ENCODE assay signal across 21 cellular contexts in the genomic region with DNA sequence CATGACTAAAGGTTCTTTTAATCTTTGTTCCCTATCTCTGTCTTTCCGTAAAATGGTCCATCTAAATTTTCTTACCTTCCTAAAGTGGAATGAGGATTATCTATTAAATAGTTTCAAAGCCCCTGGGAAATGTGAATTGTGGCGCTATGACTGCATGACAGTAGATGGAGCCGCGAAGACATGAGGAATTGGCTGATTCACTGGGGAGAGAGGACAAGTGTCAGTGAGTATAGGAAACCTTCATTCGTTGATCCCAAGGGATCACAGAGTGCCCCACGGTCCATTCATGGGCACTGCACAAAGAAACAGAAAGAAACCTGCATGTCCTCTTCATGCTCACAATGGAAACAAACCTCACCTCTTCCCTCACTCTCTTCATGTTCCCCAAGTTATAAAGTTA.
DNase-seq lines count a peak whose midpoint lies in the region; ATAC-seq, FAIRE-seq and TF ChIP-seq lines count a peak whose summit lies in the region.
"Had no signal": no experiment of that assay in that cellular context is flagged by ENCODE, and none has a peak within 500 bp of the region (broad histone marks: within the 10 kb centered on the region; RNA-seq: fewer than 3 reads in every experiment).

No MANE protein-coding gene starts in this region.

- no peak overlapping the region for H2BK20ac ChIP-seq in H1 (ENCODE audit: low read length)

- H3F3A ChIP-seq in GM23338 (replicated peaks; ENCODE audit: low read depth) (no peaks in the 10 kb centered on the region), smooth muscle cell (ENCODE audit: low read depth) (no peaks in the 10 kb centered on the region), PC-9 (ENCODE audit: insufficient read depth, low read depth) (no peaks in the 10 kb centered on the region)

- WGBS in H1 (ENCODE audit: extremely low coverage in 1 of 2, insufficient coverage in 1 of 2, insufficient read length in 1 of 2, insufficient replicate concordance in 2 of 2, low coverage in 1 of 2, low lambda C conversion rate in 2 of 2, missing lambda C conversion rate in 1 of 2), 2 experiments = 77% methylated on average over 6 of the region's 6 CpGs; no CpG with 5 or more reads in 1 of the 2 experiments
- WGBS in smooth muscle cell (ENCODE audit: low lambda C conversion rate) = 69% methylated on average over 6 of the region's 6 CpGs

- no peak overlapping the region for H2AFZ ChIP-seq in GM23338
- no peak overlapping the region for H2AFZ ChIP-seq in H1 (ENCODE audit: low read length)
- no peak overlapping the region for H2AFZ ChIP-seq in smooth muscle cell (ENCODE audit: low read depth)
- H2AFZ ChIP-seq in PC-9 = no peak overlapping the region

- no peak overlapping the region for H2BK12ac ChIP-seq in H1 (ENCODE audit: low read depth, low read length)

- H3K79me1 ChIP-seq in H1 (ENCODE audit: low read depth, low read length) = no peaks in the 10 kb centered on the region

- no peak overlapping the region for H3K56ac ChIP-seq in H1 (replicated peaks; ENCODE audit: insufficient read length, low read depth, low read length)

- no peak overlapping the region for H3K4me3 Mint-ChIP-seq in GM23338
- no peak overlapping the region for H3K4me3 Mint-ChIP-seq in type B pancreatic cell
- H3K4me3 Mint-ChIP-seq: CD8-positive, alpha-beta memory T cell had no signal

- CTCF ChIA-PET in H1 (lab: Charles Lee; ENCODE audit: partially characterized antibody) (no interaction called here), PC-9 (lab: Charles Lee) (no interaction called here)

- peak; percentile 50 to 64 for TF ChIP-seq RAD21 in H1 (IDR thresholded peaks at IDR 0.05 in 1 of 2, conservative IDR thresholded peaks at IDR 0.05 in 1 of 2; ENCODE audit: low read depth in 2 of 2, low read length in 2 of 2)

- peak in 1 of 2 experiments; percentile 69; a peak in 3 of 4 replicates for TF ChIP-seq CTCF in GM23338 (conservative IDR thresholded peaks at IDR 0.05; ENCODE audit: low read depth in 2 of 2)
- TF ChIP-seq CTCF in LNCaP clone FGC (IDR thresholded peaks at IDR 0.05; ENCODE audit: control insufficient read depth, extremely low read depth, insufficient read depth) = peak; percentile 29; the same call in 1 of the 2 replicates
- TF ChIP-seq CTCF in H1 (IDR thresholded peaks at IDR 0.05; ENCODE audit: control extremely low read depth in 1 of 3, insufficient read depth in 1 of 3, low read depth in 1 of 3, low read length in 3 of 3) = peak in 2 of 3 experiments; percentile 1 to 17; a peak in 2 of 4 replicates
- no peak for TF ChIP-seq CTCF in smooth muscle cell (IDR thresholded peaks at IDR 0.05; ENCODE audit: borderline replicate concordance, insufficient read depth, poor library complexity, severe bottlenecking)
- no peak for TF ChIP-seq CTCF in type B pancreatic cell (conservative IDR thresholded peaks at IDR 0.05)
- TF ChIP-seq CTCF in PC-9 (conservative IDR thresholded peaks at IDR 0.05) = no peak

- H3K36me3 Mint-ChIP-seq in GM23338 (ENCODE audit: low read depth) = peaks cover 41% of the 10 kb centered on the region
- peaks cover 7% of the 10 kb centered on the region for H3K36me3 Mint-ChIP-seq in type B pancreatic cell
- H3K36me3 Mint-ChIP-seq: CD8-positive, alpha-beta memory T cell had no signal

- DNase-seq in GM23338 (ENCODE audit: low spot score) = peak; percentile 26
- DNase-seq in LNCaP clone FGC (ENCODE audit: low read depth) = no peak
- no peak for DNase-seq in H1 (ENCODE audit: low read depth in 1 of 2, low spot score in 2 of 2)
- no peak for DNase-seq in smooth muscle cell (lab: John Stamatoyannopoulos, UW; ENCODE audit: unreplicated experiment)
- no peak for DNase-seq in type B pancreatic cell (ENCODE audit: extremely low spot score, unreplicated experiment)
- DNase-seq in PC-9 = no peak
- DNase-seq: AML-193; C1 segment of cervical spinal cord; Calu3; CD8-positive, alpha-beta memory T cell; H7; KG1; NCI-H1092 treated with DMSO at 0.1 percent for 48 hours; NCI-H1436 treated with DMSO at 0.1 percent for 48 hours; NCI-H1930; NCI-H226; NCI-H510A treated with DMSO at 0.1 percent for 48 hours; SHP77 treated with DMSO at 0.1 percent for 48 hours had no signal

- H2BK15ac ChIP-seq in H1 (ENCODE audit: low read length) = no peak overlapping the region

- H3K23me2 ChIP-seq in H1 (ENCODE audit: low read depth, low read length) = no peaks in the 10 kb centered on the region

- H3K18ac ChIP-seq in H1 (ENCODE audit: extremely low read depth, low read length) = no peak overlapping the region

- no peaks in the 10 kb centered on the region for H3K79me2 ChIP-seq in GM23338 (replicated peaks; ENCODE audit: insufficient read depth)
- H3K79me2 ChIP-seq in H1 (ENCODE audit: control insufficient read depth in 1 of 2, insufficient read depth in 2 of 2, low read length in 2 of 2) = no peaks in the 10 kb centered on the region
- H3K79me2 ChIP-seq in smooth muscle cell (ENCODE audit: low read depth) = no peaks in the 10 kb centered on the region
- H3K79me2 ChIP-seq in PC-9 (ENCODE audit: low read depth) = no peaks in the 10 kb centered on the region

- H3K4me1 ChIP-seq in GM23338 (ENCODE audit: insufficient read depth) = peaks cover 6% of the 10 kb centered on the region
- H3K4me1 ChIP-seq in H1 (replicated peaks in 1 of 4; ENCODE audit: control insufficient read depth in 3 of 4, insufficient read depth in 4 of 4, low read length in 3 of 4) = peaks cover 0 to 4% (median 0%) of the 10 kb centered on the region in 4 experiments; a peak in 1 of 7 replicates
- peaks cover 14% of the 10 kb centered on the region for H3K4me1 ChIP-seq in smooth muscle cell (ENCODE audit: low read depth)
- H3K4me1 ChIP-seq in PC-9 (replicated peaks; ENCODE audit: insufficient read depth) = no peaks in the 10 kb centered on the region

- no peak overlapping the region for H2BK120ac ChIP-seq in H1 (replicated peaks; ENCODE audit: low read depth, low read length)

- no peak overlapping the region for H4K91ac ChIP-seq in H1 (replicated peaks; ENCODE audit: insufficient read length, low read length)

- H3K4ac ChIP-seq in H1 (replicated peaks; ENCODE audit: insufficient read length, low read depth, low read length) = no peak overlapping the region

- H4K20me1 ChIP-seq in GM23338 (replicated peaks; ENCODE audit: insufficient read depth) = no peaks in the 10 kb centered on the region
- no peaks in the 10 kb centered on the region for H4K20me1 ChIP-seq in H1 (replicated peaks in 1 of 2; ENCODE audit: control insufficient read depth in 1 of 2, insufficient read depth in 2 of 2, low read length in 2 of 2)
- no peaks in the 10 kb centered on the region for H4K20me1 ChIP-seq in smooth muscle cell (ENCODE audit: low read depth)
- no peaks in the 10 kb centered on the region for H4K20me1 ChIP-seq in PC-9 (ENCODE audit: insufficient read depth)

- ATAC-seq in GM23338 (peak; percentile 46; the same call in 2 of the 3 replicates), HG02571 (IDR thresholded peaks at IDR 0.05; ENCODE audit: unreplicated experiment) (no peak)

- no peak overlapping the region for H4K5ac ChIP-seq in H1 (ENCODE audit: insufficient read length, low read depth, low read length)

- intact Hi-C loops in PC-9 (cut with micrococcal nuclease; ENCODE audit: unreplicated experiment) = no loop called here

- H3K27me3 Mint-ChIP-seq in GM23338 (ENCODE audit: insufficient read depth, low read depth, poor library complexity) (no peaks in the 10 kb centered on the region), type B pancreatic cell (no peaks in the 10 kb centered on the region)
- H3K27me3 Mint-ChIP-seq: CD8-positive, alpha-beta memory T cell had no signal

- no peak overlapping the region for H3K23ac ChIP-seq in H1 (ENCODE audit: insufficient read length)

- no peak overlapping the region for H3K4me2 ChIP-seq in GM23338
- H3K4me2 ChIP-seq in H1 (ENCODE audit: insufficient read depth in 1 of 2, low read depth in 2 of 2, low read length in 2 of 2) = no peak overlapping the region
- H3K4me2 ChIP-seq in smooth muscle cell = no peak overlapping the region
- H3K4me2 ChIP-seq in PC-9 = no peak overlapping the region

- TF ChIP-seq POLR2A in H1 (IDR thresholded peaks at IDR 0.05; ENCODE audit: control extremely low read depth in 1 of 2, low read depth in 2 of 2, low read length in 2 of 2) = no peak

- H4K8ac ChIP-seq in H1 (ENCODE audit: extremely low read depth, insufficient read depth, low read length) = no peak overlapping the region

- H2BK5ac ChIP-seq in H1 (ENCODE audit: low read depth, low read length) = no peak overlapping the region

- no peaks in the 10 kb centered on the region for H3K27me3 ChIP-seq in GM23338 (ENCODE audit: insufficient read depth)
- no peaks in the 10 kb centered on the region for H3K27me3 ChIP-seq in H1 (replicated peaks in 1 of 4; ENCODE audit: control insufficient read depth in 3 of 4, extremely low read depth in 1 of 4, insufficient read depth in 3 of 4, low read length in 3 of 4)
- H3K27me3 ChIP-seq in smooth muscle cell (ENCODE audit: low read depth) = no peaks in the 10 kb centered on the region
- H3K27me3 ChIP-seq in PC-9 (ENCODE audit: insufficient read depth, low read depth) = no peaks in the 10 kb centered on the region

- POLR2A ChIA-PET in H1 (lab: Charles Lee; ENCODE audit: partially characterized antibody) = no interaction called here
- POLR2A ChIA-PET in PC-9 (lab: Charles Lee; ENCODE audit: unreplicated experiment) = no interaction called here

- H3K9me3 Mint-ChIP-seq in GM23338 = peaks cover 39% of the 10 kb centered on the region
- peaks cover 13% of the 10 kb centered on the region for H3K9me3 Mint-ChIP-seq in type B pancreatic cell

- no peak overlapping the region for H3K14ac ChIP-seq in H1 (ENCODE audit: insufficient read length)

- no peak for TF ChIP-seq EP300 in H1 (IDR thresholded peaks at IDR 0.05; ENCODE audit: borderline replicate concordance in 1 of 2, low read depth in 2 of 2, low read length in 2 of 2)

- H3K9me2 ChIP-seq in GM23338 (ENCODE audit: insufficient read depth) = no peaks in the 10 kb centered on the region
- H3K9me2 ChIP-seq in PC-9 (ENCODE audit: insufficient read depth) = no peaks in the 10 kb centered on the region

- H3K4me1 Mint-ChIP-seq in GM23338 (peaks cover 8% of the 10 kb centered on the region), type B pancreatic cell (ENCODE audit: unreplicated experiment) (peaks cover 8% of the 10 kb centered on the region)
- H3K4me1 Mint-ChIP-seq: CD8-positive, alpha-beta memory T cell had no signal

- H3K9ac ChIP-seq in H1 (replicated peaks in 1 of 4; ENCODE audit: extremely low read depth in 1 of 4, low read depth in 3 of 4, low read length in 3 of 4) (no peak overlapping the region), smooth muscle cell (ENCODE audit: low read depth) (no peak overlapping the region)

- FAIRE-seq in H1 (lab: Jason Lieb, UNC) = no peak
- FAIRE-seq: HTR-8/SVneo had no signal

- peak overlapping the region; percentile 58; the same call in 1 of the 2 replicates for H3K27ac Mint-ChIP-seq in GM23338
- H3K27ac Mint-ChIP-seq in type B pancreatic cell = no peak overlapping the region
- H3K27ac Mint-ChIP-seq: CD8-positive, alpha-beta memory T cell had no signal

- H3K4me3 ChIP-seq in GM23338 (no peak overlapping the region), LNCaP clone FGC (ENCODE audit: low read depth, low read length) (no peak overlapping the region), H1 (ENCODE audit: extremely low read depth in 1 of 4, insufficient read depth in 2 of 4, low read depth in 3 of 4, low read length in 4 of 4) (no peak overlapping the region), smooth muscle cell (no peak overlapping the region), PC-9 (no peak overlapping the region)
- H3K4me3 ChIP-seq: SK-N-MC had no signal

- H2AK5ac ChIP-seq in H1 (ENCODE audit: low read depth, low read length) = no peak overlapping the region

- no peaks in the 10 kb centered on the region for H3K36me3 ChIP-seq in GM23338 (ENCODE audit: insufficient read depth)
- H3K36me3 ChIP-seq in H1 (ENCODE audit: control insufficient read depth in 2 of 4, insufficient read depth in 4 of 4, low read length in 3 of 4) = peaks cover 0 to 8% (median 0%) of the 10 kb centered on the region in 4 experiments; a peak in 1 of 8 replicates
- no peaks in the 10 kb centered on the region for H3K36me3 ChIP-seq in smooth muscle cell (ENCODE audit: low read depth)
- no peaks in the 10 kb centered on the region for H3K36me3 ChIP-seq in PC-9 (ENCODE audit: low read depth)

- H3K27ac ChIP-seq in GM23338 (ENCODE audit: low read depth) (no peak overlapping the region), H1 (ENCODE audit: low read depth, low read length) (no peak overlapping the region), smooth muscle cell (ENCODE audit: low read depth) (peak overlapping the region; percentile 76), PC-9 (no peak overlapping the region)
- H3K27ac ChIP-seq: SK-N-MC had no signal

- BruUV-seq in PC-9 (replicated peaks; lab: Mats Ljungman, UMichigan) = no TSS peak

- peaks cover 23% of the 10 kb centered on the region in 2 experiments for H3K9me3 ChIP-seq in H1 (ENCODE audit: insufficient read depth in 2 of 2, low read depth in 1 of 2, low read length in 1 of 2)
- H3K9me3 ChIP-seq in smooth muscle cell (replicated peaks; ENCODE audit: low read depth) = no peaks in the 10 kb centered on the region
- H3K9me3 ChIP-seq in PC-9 (ENCODE audit: insufficient read depth, low read depth) = peaks cover 9% of the 10 kb centered on the region; the same call in 1 of the 2 replicates

Comparison
In these comparisons a context has a peak if more than half of its experiments do, and no peak if none do; other contexts are left out.
1. CTCF ChIP-seq: peak in LNCaP clone FGC (single experiment) and H1 (2 of 3); none in smooth muscle cell (single experiment), type B pancreatic cell (single experiment) and PC-9 (single experiment).